Comparison of ENCODE assay signal across 15 cellular contexts in the genomic region with DNA sequence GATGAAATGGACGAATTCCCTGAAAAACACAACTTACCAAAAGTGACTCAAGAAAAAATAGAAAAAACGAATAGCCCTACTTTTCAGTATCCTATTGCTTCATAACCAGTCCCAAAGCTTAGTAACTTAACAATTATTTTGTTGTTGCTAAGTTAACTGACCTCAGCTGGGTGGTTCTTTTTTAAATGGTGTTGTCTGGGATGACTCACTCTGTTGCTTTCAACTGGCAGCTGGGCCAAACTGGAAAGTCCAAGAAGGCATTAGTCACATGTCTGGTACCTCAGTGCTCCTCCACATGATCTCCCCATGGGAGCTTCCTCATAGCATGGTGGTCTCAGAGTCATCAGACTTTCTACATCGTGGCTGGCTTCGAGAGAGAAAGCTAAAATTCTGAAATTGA. TPM values are rescaled to one million over a fixed set of nuclear protein-coding genes. Genes with fewer than 3 reads are reported as not detected.
A peak's percentile ranks its signal among the peaks of the same experiment; 100 is the strongest.
DNase-seq lines count a peak whose midpoint lies in the region; ATAC-seq and TF ChIP-seq lines count a peak whose summit lies in the region.
"Had no signal": no experiment of that assay in that cellular context is flagged by ENCODE, and none has a peak within 500 bp of the region (broad histone marks: within the 10 kb centered on the region; RNA-seq: fewer than 3 reads in every experiment).

No MANE protein-coding gene starts in this region.

- H3K4me1 Mint-ChIP-seq in natural killer cell treated with Interleukin-12 subunit alpha and Interleukin-12 subunit beta and Interleukin-15 and Interleukin-18, amount 100 ng/mL, for 72 hours (ENCODE audit: low read depth in 2 of 2) = no peaks in the 10 kb centered on the region
- H3K4me1 Mint-ChIP-seq in natural killer cell = no peaks in the 10 kb centered on the region
- H3K4me1 Mint-ChIP-seq: endodermal cell, WTC11 had no signal

- intact Hi-C loops in natural killer cell (cut with micrococcal nuclease) = no loop called here

- DNase-seq in natural killer cell treated with Interleukin-12 subunit alpha and Interleukin-12 subunit beta and Interleukin-15 and Interleukin-18, amount 100 ng/mL, for 72 hours (ENCODE audit: low spot score) = peak; percentile 15
- no peak for DNase-seq in natural killer cell
- peak; percentile 58 for DNase-seq in SW480 (ENCODE audit: low spot score)
- DNase-seq in foreskin fibroblast = peak; percentile 80 to 83
- DNase-seq in hippocampal formation (lab: John Stamatoyannopoulos, UW) = no peak
- DNase-seq in ecto neural progenitor cell (ENCODE audit: low spot score) = no peak
- no peak for DNase-seq in NCI-H345 (lab: John Stamatoyannopoulos, UW)
- no peak for DNase-seq in epidermal melanocyte (ENCODE audit: insufficient read length, low spot score)
- DNase-seq: anterior cingulate cortex, endodermal cell, Kasumi-1, SHP77, upper lobe of left lung had no signal

- TF ChIP-seq CTCF in natural killer cell (IDR thresholded peaks at IDR 0.05) (no peak), foreskin fibroblast (IDR thresholded peaks at IDR 0.05; ENCODE audit: low read depth, low read length) (no peak)

- no peak overlapping the region for H3K27ac Mint-ChIP-seq in natural killer cell treated with Interleukin-12 subunit alpha and Interleukin-12 subunit beta and Interleukin-15 and Interleukin-18, amount 100 ng/mL, for 72 hours
- H3K27ac Mint-ChIP-seq in natural killer cell = no peak overlapping the region
- H3K27ac Mint-ChIP-seq: endodermal cell, WTC11 had no signal

- H3K4me3 ChIP-seq in foreskin fibroblast (ENCODE audit: low read depth in 1 of 2, low read length in 2 of 2) = no peak overlapping the region
- H3K4me3 ChIP-seq: right lobe of liver, upper lobe of left lung had no signal

- H3K36me3 Mint-ChIP-seq in natural killer cell treated with Interleukin-12 subunit alpha and Interleukin-12 subunit beta and Interleukin-15 and Interleukin-18, amount 100 ng/mL, for 72 hours = peaks cover 12% of the 10 kb centered on the region
- H3K36me3 Mint-ChIP-seq in natural killer cell = peaks cover 21% of the 10 kb centered on the region

- no peak overlapping the region for H3K4me3 Mint-ChIP-seq in natural killer cell treated with Interleukin-12 subunit alpha and Interleukin-12 subunit beta and Interleukin-15 and Interleukin-18, amount 100 ng/mL, for 72 hours
- H3K4me3 Mint-ChIP-seq in natural killer cell = no peak overlapping the region
- H3K4me3 Mint-ChIP-seq: endodermal cell, WTC11 had no signal

- H3K9me3 Mint-ChIP-seq in natural killer cell treated with Interleukin-12 subunit alpha and Interleukin-12 subunit beta and Interleukin-15 and Interleukin-18, amount 100 ng/mL, for 72 hours = peaks cover 10% of the 10 kb centered on the region
- peaks cover 8 to 9% of the 10 kb centered on the region in 2 donors for H3K9me3 Mint-ChIP-seq in natural killer cell

- H3K27me3 Mint-ChIP-seq in natural killer cell treated with Interleukin-12 subunit alpha and Interleukin-12 subunit beta and Interleukin-15 and Interleukin-18, amount 100 ng/mL, for 72 hours = peaks cover 12 to 33% of the 10 kb centered on the region in 2 donors
- H3K27me3 Mint-ChIP-seq in natural killer cell (ENCODE audit: low read depth in 2 of 2) = peaks cover 6 to 29% of the 10 kb centered on the region in 2 donors

- no peak for ATAC-seq in natural killer cell treated with Interleukin-12 subunit alpha and Interleukin-12 subunit beta and Interleukin-15 and Interleukin-18, amount 100 ng/mL, for 72 hours
- ATAC-seq in natural killer cell = no peak
- ATAC-seq: right lobe of liver, WTC11 had no signal

RNA-seq across cellular contexts. Expression of gene ADAMTS2, which starts 47.8 kb away (rescaled TPM):
- not detected for total RNA-seq in natural killer cell treated with Interleukin-12 subunit alpha and Interleukin-12 subunit beta and Interleukin-15 and Interleukin-18, amount 100 ng/mL, for 72 hours
- total RNA-seq in natural killer cell = under 1 TPM in 1 of 3 donors, not detected in 2; 0.28 TPM

Comparison
In these comparisons a context has a peak if more than half of its experiments do, and no peak if none do; other contexts are left out.
1. DNase-seq: peak in natural killer cell treated with Interleukin-12 subunit alpha and Interleukin-12 subunit beta and Interleukin-15 and Interleukin-18, amount 100 ng/mL, for 72 hours (single experiment), SW480 (single experiment) and foreskin fibroblast (2 of 2); none in natural killer cell (single experiment), hippocampal formation (0 of 2), ecto neural progenitor cell (single experiment), NCI-H345 (single experiment) and epidermal melanocyte (single experiment).